In the genomic region with DNA sequence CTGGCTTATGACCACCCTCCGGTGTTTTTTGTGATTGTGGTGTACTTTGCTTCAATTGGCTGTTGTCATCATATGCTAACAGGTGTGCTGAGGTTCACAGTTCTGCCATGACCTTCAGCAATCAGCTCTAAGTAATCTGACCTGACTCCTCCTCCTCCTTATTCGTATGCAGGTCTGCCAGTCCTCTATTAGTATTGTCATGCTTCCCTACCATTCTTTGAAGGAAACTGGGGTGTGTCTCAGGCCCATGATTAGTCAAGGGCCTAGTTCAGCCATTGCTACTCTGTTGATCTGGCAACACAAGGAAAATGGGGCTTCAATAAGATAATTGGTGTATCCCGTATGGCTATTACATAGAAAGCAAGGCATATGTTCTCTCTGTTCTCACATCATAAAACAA, we compare ENCODE assay signal across 1 cellular context.
TF ChIP-seq lines count a peak whose summit lies in the region.

No MANE protein-coding gene starts in this region.

TF ChIP-seq in H1, 55 proteins besides CTCF, POLR2A, EP300 and RAD21:
- TF ChIP-seq YY1 (IDR thresholded peaks at IDR 0.05; ENCODE audit: low read depth, low read length) (0 out of 2 replicates have a peak, but pooled peaks have one; percentile 54), CBX8 (IDR thresholded peaks at IDR 0.05; ENCODE audit: borderline replicate concordance, low read depth, low read length) (no peak)
